In the genomic region with DNA sequence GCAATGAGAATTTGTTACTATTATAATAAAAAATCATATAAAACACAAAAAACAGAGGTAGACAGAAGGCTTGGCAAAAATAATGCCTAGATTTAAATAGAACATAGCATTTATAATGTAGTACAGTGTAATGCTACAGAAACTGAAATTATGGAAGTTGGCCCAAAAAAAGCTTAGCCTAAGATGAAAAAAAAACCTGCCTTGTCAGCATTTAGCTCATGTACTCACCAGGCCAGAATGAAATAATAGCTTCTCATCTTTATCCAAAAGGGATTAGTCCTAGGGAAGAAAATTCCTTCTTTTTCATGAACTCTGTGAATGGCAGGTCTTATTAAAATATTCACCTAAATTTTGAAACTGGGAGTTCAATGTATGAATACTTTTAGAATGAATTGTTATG, we compare ENCODE assay signal across 3 cellular contexts.
TF ChIP-seq lines count a peak whose summit lies in the region.

No MANE protein-coding gene starts in this region.

TF ChIP-seq in A549, 52 proteins besides CTCF, POLR2A, EP300 and RAD21:
- TF ChIP-seq CBX8 (IDR thresholded peaks at IDR 0.05): no peak
- TF ChIP-seq MAFK (IDR thresholded peaks at IDR 0.05; ENCODE audit: partially characterized antibody): peak; percentile 86
TF ChIP-seq in A549: peak in this region for 1.

TF ChIP-seq in IMR-90, 13 proteins besides CTCF, POLR2A, EP300 and RAD21:
- TF ChIP-seq NFE2L2 (IDR thresholded peaks at IDR 0.05; ENCODE audit: low read depth, low read length): no peak
- TF ChIP-seq RCOR1 (IDR thresholded peaks at IDR 0.05; ENCODE audit: insufficient replicate concordance, low read length): no peak
- peak; percentile 94 for TF ChIP-seq MAFK (IDR thresholded peaks at IDR 0.05; ENCODE audit: low read depth, low read length)
- TF ChIP-seq MXI1 (IDR thresholded peaks at IDR 0.05; ENCODE audit: borderline replicate concordance, low read depth, low read length): no peak
- no peak for TF ChIP-seq MAZ (IDR thresholded peaks at IDR 0.05; ENCODE audit: borderline replicate concordance, low read depth, low read length)

TF ChIP-seq in K562, 482 proteins besides CTCF, POLR2A, EP300 and RAD21:
- peak; percentile 77 for TF ChIP-seq MAFG (tag; conservative IDR thresholded peaks at IDR 0.05)
- TF ChIP-seq, protein P1, sequence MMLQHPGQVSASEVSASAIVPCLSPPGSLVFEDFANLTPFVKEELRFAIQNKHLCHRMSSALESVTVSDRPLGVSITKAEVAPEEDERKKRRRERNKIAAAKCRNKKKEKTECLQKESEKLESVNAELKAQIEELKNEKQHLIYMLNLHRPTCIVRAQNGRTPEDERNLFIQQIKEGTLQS (IDR thresholded peaks at IDR 0.05): no peak
- TF ChIP-seq, protein P1 (CRISPR knock-in tag; conservative IDR thresholded peaks at IDR 0.05): no peak
- TF ChIP-seq TEAD2 (tag; IDR thresholded peaks at IDR 0.05): no peak
- peak; percentile 62 for TF ChIP-seq MAFF (IDR thresholded peaks at IDR 0.05; ENCODE audit: low read length)
- TF ChIP-seq, protein P2, sequence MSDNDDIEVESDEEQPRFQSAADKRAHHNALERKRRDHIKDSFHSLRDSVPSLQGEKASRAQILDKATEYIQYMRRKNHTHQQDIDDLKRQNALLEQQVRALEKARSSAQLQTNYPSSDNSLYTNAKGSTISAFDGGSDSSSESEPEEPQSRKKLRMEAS (CRISPR knock-in tag; IDR thresholded peaks at IDR 0.05): no peak
- TF ChIP-seq CHD4 (IDR thresholded peaks at IDR 0.05; ENCODE audit: insufficient read depth, insufficient replicate concordance, low read depth, low read length, poor library complexity, severe bottlenecking): no peak
- peak; percentile 73 for TF ChIP-seq MAFK (IDR thresholded peaks at IDR 0.05; ENCODE audit: low read length)
- TF ChIP-seq ZNF316 (IDR thresholded peaks at IDR 0.05): peak; percentile 40; the same call in 1 of the 2 replicates
TF ChIP-seq in K562: peak in this region for 4.
